In the genomic region with DNA sequence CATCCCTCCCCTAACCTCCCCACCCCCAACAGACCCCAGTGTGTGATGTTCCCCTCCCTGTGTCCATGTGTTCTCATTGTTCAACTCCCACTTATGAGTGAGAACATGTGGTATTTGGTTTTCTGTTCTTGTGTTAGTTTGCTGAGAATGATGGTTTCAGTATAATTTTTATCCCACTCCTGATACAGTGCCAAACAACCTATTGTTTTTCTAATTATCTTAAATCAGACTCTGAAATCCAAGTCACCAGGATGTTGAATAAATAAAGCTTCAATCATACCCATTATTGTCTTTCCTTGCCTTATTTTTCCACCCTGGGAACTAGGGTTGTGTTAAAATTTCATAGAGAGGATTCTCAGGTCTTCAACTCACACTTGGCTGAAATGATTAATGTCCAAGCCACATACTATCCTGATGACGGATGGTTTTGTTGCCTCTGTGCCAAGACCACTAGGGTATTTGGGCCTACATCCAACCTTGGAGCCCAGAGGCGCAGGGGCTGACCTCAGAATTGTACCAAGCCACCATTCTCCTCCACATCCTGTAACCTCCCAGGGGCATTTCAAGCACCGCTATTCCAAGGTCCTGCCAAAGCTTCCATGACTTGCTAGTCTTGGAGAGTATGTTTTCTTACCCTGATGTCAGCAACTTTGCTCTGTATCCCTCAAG, we compare ENCODE assay signal across 1 cellular context.
TF ChIP-seq lines count a peak whose summit lies in the region.

No MANE protein-coding gene starts in this region.

TF ChIP-seq in H1, 55 proteins besides CTCF, POLR2A, EP300 and RAD21:
- TF ChIP-seq SIRT6 (IDR thresholded peaks at IDR 0.05; ENCODE audit: low read length) (no peak), SIX5 (IDR thresholded peaks at IDR 0.05; ENCODE audit: low read depth, low read length) (no peak), SP4 (IDR thresholded peaks at IDR 0.05; ENCODE audit: low read length) (no peak), TAF7 (optimal IDR thresholded peaks at IDR 0.05; ENCODE audit: borderline replicate concordance, low read depth, low read length) (no peak), KDM5A (IDR thresholded peaks at IDR 0.05; ENCODE audit: low read length) (no peak), HDAC6 (IDR thresholded peaks at IDR 0.05; ENCODE audit: low read depth, low read length) (no peak), TEAD4 (IDR thresholded peaks at IDR 0.05; ENCODE audit: low read depth, low read length) (no peak), GABPA (IDR thresholded peaks at IDR 0.05; ENCODE audit: borderline replicate concordance, insufficient read depth, low read length) (no peak), BACH1 (IDR thresholded peaks at IDR 0.05; ENCODE audit: low read length) (no peak), MAFK (IDR thresholded peaks at IDR 0.05; ENCODE audit: low read depth, low read length) (no peak), TBP (IDR thresholded peaks at IDR 0.05; ENCODE audit: low read depth, low read length) (no peak), CTBP2 (IDR thresholded peaks at IDR 0.05; ENCODE audit: borderline replicate concordance, insufficient read depth, insufficient read length, low read length) (no peak), CBX8 (IDR thresholded peaks at IDR 0.05; ENCODE audit: borderline replicate concordance, low read depth, low read length) (no peak), CHD1 (IDR thresholded peaks at IDR 0.05; ENCODE audit: low read depth, low read length) (no peak), NANOG (IDR thresholded peaks at IDR 0.05; ENCODE audit: insufficient read depth, low read depth, low read length, poor library complexity, severe bottlenecking) (no peak), NRF1 (IDR thresholded peaks at IDR 0.05; ENCODE audit: low read depth, low read length) (no peak)
- TF ChIP-seq, protein P1, sequence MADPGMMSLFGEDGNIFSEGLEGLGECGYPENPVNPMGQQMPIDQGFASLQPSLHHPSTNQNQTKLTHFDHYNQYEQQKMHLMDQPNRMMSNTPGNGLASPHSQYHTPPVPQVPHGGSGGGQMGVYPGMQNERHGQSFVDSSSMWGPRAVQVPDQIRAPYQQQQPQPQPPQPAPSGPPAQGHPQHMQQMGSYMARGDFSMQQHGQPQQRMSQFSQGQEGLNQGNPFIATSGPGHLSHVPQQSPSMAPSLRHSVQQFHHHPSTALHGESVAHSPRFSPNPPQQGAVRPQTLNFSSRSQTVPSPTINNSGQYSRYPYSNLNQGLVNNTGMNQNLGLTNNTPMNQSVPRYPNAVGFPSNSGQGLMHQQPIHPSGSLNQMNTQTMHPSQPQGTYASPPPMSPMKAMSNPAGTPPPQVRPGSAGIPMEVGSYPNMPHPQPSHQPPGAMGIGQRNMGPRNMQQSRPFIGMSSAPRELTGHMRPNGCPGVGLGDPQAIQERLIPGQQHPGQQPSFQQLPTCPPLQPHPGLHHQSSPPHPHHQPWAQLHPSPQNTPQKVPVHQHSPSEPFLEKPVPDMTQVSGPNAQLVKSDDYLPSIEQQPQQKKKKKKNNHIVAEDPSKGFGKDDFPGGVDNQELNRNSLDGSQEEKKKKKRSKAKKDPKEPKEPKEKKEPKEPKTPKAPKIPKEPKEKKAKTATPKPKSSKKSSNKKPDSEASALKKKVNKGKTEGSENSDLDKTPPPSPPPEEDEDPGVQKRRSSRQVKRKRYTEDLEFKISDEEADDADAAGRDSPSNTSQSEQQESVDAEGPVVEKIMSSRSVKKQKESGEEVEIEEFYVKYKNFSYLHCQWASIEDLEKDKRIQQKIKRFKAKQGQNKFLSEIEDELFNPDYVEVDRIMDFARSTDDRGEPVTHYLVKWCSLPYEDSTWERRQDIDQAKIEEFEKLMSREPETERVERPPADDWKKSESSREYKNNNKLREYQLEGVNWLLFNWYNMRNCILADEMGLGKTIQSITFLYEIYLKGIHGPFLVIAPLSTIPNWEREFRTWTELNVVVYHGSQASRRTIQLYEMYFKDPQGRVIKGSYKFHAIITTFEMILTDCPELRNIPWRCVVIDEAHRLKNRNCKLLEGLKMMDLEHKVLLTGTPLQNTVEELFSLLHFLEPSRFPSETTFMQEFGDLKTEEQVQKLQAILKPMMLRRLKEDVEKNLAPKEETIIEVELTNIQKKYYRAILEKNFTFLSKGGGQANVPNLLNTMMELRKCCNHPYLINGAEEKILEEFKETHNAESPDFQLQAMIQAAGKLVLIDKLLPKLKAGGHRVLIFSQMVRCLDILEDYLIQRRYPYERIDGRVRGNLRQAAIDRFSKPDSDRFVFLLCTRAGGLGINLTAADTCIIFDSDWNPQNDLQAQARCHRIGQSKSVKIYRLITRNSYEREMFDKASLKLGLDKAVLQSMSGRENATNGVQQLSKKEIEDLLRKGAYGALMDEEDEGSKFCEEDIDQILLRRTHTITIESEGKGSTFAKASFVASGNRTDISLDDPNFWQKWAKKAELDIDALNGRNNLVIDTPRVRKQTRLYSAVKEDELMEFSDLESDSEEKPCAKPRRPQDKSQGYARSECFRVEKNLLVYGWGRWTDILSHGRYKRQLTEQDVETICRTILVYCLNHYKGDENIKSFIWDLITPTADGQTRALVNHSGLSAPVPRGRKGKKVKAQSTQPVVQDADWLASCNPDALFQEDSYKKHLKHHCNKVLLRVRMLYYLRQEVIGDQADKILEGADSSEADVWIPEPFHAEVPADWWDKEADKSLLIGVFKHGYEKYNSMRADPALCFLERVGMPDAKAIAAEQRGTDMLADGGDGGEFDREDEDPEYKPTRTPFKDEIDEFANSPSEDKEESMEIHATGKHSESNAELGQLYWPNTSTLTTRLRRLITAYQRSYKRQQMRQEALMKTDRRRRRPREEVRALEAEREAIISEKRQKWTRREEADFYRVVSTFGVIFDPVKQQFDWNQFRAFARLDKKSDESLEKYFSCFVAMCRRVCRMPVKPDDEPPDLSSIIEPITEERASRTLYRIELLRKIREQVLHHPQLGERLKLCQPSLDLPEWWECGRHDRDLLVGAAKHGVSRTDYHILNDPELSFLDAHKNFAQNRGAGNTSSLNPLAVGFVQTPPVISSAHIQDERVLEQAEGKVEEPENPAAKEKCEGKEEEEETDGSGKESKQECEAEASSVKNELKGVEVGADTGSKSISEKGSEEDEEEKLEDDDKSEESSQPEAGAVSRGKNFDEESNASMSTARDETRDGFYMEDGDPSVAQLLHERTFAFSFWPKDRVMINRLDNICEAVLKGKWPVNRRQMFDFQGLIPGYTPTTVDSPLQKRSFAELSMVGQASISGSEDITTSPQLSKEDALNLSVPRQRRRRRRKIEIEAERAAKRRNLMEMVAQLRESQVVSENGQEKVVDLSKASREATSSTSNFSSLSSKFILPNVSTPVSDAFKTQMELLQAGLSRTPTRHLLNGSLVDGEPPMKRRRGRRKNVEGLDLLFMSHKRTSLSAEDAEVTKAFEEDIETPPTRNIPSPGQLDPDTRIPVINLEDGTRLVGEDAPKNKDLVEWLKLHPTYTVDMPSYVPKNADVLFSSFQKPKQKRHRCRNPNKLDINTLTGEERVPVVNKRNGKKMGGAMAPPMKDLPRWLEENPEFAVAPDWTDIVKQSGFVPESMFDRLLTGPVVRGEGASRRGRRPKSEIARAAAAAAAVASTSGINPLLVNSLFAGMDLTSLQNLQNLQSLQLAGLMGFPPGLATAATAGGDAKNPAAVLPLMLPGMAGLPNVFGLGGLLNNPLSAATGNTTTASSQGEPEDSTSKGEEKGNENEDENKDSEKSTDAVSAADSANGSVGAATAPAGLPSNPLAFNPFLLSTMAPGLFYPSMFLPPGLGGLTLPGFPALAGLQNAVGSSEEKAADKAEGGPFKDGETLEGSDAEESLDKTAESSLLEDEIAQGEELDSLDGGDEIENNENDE (IDR thresholded peaks at IDR 0.05; ENCODE audit: insufficient replicate concordance, low read length) = no peak
